ENCODE assay signal across 14 cellular contexts in genomic region chr15:42879390-42879912, GRCh38.
"Had no signal": no experiment of that assay in that cellular context is flagged by ENCODE, and none has a peak within 500 bp of the region (broad histone marks: within the 10 kb centered on the region; RNA-seq: fewer than 3 reads in every experiment).

No MANE protein-coding gene starts in this region.

- H3K4me1 Mint-ChIP-seq: memory B cell had no signal

- H3K9me3 Mint-ChIP-seq: natural killer cell treated with Interleukin-12 subunit alpha and Interleukin-12 subunit beta and Interleukin-15 and Interleukin-18, amount 100 ng/mL, for 72 hours had no signal

- H3K27ac Mint-ChIP-seq: activated CD8-positive, alpha-beta T cell treated with anti-CD3 and anti-CD28 coated beads for 36 hours; activated naive CD8-positive, alpha-beta T cell treated with anti-CD3 and anti-CD28 coated beads, Interleukin-2, amount 10 ng/mL, durations not matched to agents 7 days and 5 days; memory B cell; natural killer cell treated with Interleukin-12 subunit alpha and Interleukin-12 subunit beta and Interleukin-15 and Interleukin-18, amount 100 ng/mL, for 72 hours had no signal

- H3K27me3 Mint-ChIP-seq: activated CD8-positive, alpha-beta T cell treated with anti-CD3 and anti-CD28 coated beads for 36 hours; activated naive CD8-positive, alpha-beta T cell treated with anti-CD3 and anti-CD28 coated beads, Interleukin-2, amount 10 ng/mL, durations not matched to agents 7 days and 5 days; memory B cell; natural killer cell treated with Interleukin-12 subunit alpha and Interleukin-12 subunit beta and Interleukin-15 and Interleukin-18, amount 100 ng/mL, for 72 hours had no signal

- H3K4me1 ChIP-seq: foreskin keratinocyte had no signal

- H3K27ac ChIP-seq: foreskin keratinocyte had no signal

- H3K27me3 ChIP-seq: foreskin keratinocyte had no signal

- H3K36me3 Mint-ChIP-seq: natural killer cell treated with Interleukin-12 subunit alpha and Interleukin-12 subunit beta and Interleukin-15 and Interleukin-18, amount 100 ng/mL, for 72 hours had no signal

- ATAC-seq: activated CD8-positive, alpha-beta T cell treated with anti-CD3 and anti-CD28 coated beads for 36 hours; foreskin keratinocyte; left colon; natural killer cell treated with Interleukin-12 subunit alpha and Interleukin-12 subunit beta and Interleukin-15 and Interleukin-18, amount 100 ng/mL, for 72 hours had no signal

- DNase-seq: activated CD8-positive, alpha-beta memory T cell treated with anti-CD3 and anti-CD28 coated beads, Interleukin-2, amount 50 U/mL, for 4 hours; activated CD8-positive, alpha-beta T cell treated with anti-CD3 and anti-CD28 coated beads for 36 hours; activated naive CD8-positive, alpha-beta T cell treated with anti-CD3 and anti-CD28 coated beads, Interleukin-2, amount 10 ng/mL, durations not matched to agents 7 days and 5 days; aorta; foreskin keratinocyte; head of caudate nucleus; left colon; occipital lobe; stimulated activated CD4-positive, alpha-beta T cell treated with anti-CD3 and anti-CD28 coated beads, Interleukin-12 subunit alpha, Interleukin-12 subunit beta, amount 100 ng/mL, for 4 hours; stimulated activated naive CD4-positive, alpha-beta T cell; T-helper 9 cell; trophoblast cell had no signal

- H3K4me3 Mint-ChIP-seq: activated CD8-positive, alpha-beta T cell treated with anti-CD3 and anti-CD28 coated beads for 36 hours; activated naive CD8-positive, alpha-beta T cell treated with anti-CD3 and anti-CD28 coated beads, Interleukin-2, amount 10 ng/mL, durations not matched to agents 7 days and 5 days; memory B cell; natural killer cell treated with Interleukin-12 subunit alpha and Interleukin-12 subunit beta and Interleukin-15 and Interleukin-18, amount 100 ng/mL, for 72 hours had no signal
